In the genomic region with DNA sequence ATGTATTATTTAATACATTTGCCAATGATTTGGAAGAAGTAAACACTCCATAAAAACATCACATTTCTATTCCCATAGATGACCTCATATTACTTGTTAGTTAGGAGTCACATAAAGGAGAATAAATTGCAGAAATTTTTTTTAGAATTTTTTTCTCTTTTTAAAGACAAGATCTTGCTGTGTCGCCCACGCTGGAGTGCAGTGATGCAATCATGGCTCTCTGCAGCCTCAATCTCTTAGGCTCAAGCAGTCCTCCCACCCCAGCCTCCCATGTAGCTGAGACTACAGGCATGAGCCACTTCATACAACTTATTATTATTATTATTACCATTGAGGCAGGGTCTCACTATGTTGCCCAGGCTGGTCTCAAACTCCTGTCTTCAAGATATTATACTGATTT, we compare ENCODE assay signal across 8 cellular contexts.
"Had no signal": no experiment of that assay in that cellular context is flagged by ENCODE, and none has a peak within 500 bp of the region (broad histone marks: within the 10 kb centered on the region; RNA-seq: fewer than 3 reads in every experiment).

No MANE protein-coding gene starts in this region.

- FAIRE-seq: G401.6, GM12878, GM12891, GM12892, GM18507, GM19239 had no signal

- DNase-seq: GDM1, GF-D8 had no signal

- H3K4me3 ChIP-seq: GM12878 had no signal

- ATAC-seq: GM12878 had no signal
